9 cellular contexts compared by ENCODE assay signal in the genomic region with DNA sequence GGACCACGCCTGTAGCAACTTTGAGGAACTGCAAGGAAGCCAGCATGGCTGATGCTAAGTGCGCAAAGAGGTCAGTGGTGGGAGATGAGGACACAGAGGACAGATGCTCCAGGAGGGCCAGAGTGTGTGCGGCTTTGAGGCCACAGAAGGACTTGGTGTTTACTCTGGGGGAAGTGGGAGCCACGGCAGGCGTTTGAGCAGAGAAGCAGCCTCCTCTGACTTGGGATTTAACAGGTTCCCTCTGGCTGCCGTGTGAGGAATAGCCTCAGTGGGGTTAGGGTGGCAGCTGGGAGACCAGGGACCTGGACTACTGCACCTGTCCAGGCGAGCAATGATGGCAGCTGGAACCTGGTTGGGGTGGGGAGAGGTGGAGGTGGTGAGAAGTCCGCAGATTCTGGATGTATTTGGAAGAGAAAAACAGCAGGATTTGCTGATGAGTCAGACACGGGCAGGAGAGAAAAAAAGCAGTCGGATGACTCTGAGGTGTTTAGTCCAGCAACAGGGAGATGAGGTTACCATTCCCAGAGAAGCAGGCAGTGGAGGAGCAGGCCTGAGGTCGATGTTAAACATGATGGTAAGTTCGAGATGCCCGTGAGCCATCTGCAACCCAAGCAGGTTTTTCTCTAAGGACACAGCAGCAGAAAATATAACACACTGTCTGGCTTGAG.
A peak's percentile ranks its signal among the peaks of the same experiment; 100 is the strongest.
DNase-seq lines count a peak whose midpoint lies in the region; ATAC-seq, FAIRE-seq and TF ChIP-seq lines count a peak whose summit lies in the region.
"Had no signal": no experiment of that assay in that cellular context is flagged by ENCODE, and none has a peak within 500 bp of the region (broad histone marks: within the 10 kb centered on the region; RNA-seq: fewer than 3 reads in every experiment).

No MANE protein-coding gene starts in this region.

- TF ChIP-seq POLR2A in endothelial cell of umbilical vein (IDR thresholded peaks at IDR 0.05; ENCODE audit: low read depth, low read length), result no peak
- TF ChIP-seq POLR2A in prostate gland (IDR thresholded peaks at IDR 0.05), result no peak

- H3K27me3 Mint-ChIP-seq in activated CD4-positive, alpha-beta T cell treated with anti-CD3 and anti-CD28 coated beads for 36 hours, result peaks cover 2% of the 10 kb centered on the region
- H3K27me3 Mint-ChIP-seq: activated naive CD4-positive, alpha-beta T cell treated with anti-CD3 and anti-CD28 coated beads, Interleukin-2, amount 50 U/mL, for 24 hours had no signal

- no peaks in the 10 kb centered on the region for H3K4me1 Mint-ChIP-seq in activated CD4-positive, alpha-beta T cell treated with anti-CD3 and anti-CD28 coated beads for 36 hours
- H3K4me1 Mint-ChIP-seq: activated naive CD4-positive, alpha-beta T cell treated with anti-CD3 and anti-CD28 coated beads, Interleukin-2, amount 50 U/mL, for 24 hours had no signal

- H3K27me3 ChIP-seq in endothelial cell of umbilical vein (ENCODE audit: control insufficient read depth in 2 of 2, insufficient read depth in 2 of 2, low read length in 2 of 2) (no peaks in the 10 kb centered on the region), prostate gland (replicated peaks; ENCODE audit: insufficient read depth) (no peaks in the 10 kb centered on the region)

- no peaks in the 10 kb centered on the region for H4K20me1 ChIP-seq in endothelial cell of umbilical vein (replicated peaks; ENCODE audit: control insufficient read depth, extremely low read depth, insufficient read depth, low read length)

- H3K4me1 ChIP-seq in endothelial cell of umbilical vein (ENCODE audit: control insufficient read depth, extremely low read depth, insufficient read depth, low read length), result peaks cover 27% of the 10 kb centered on the region
- peaks cover 12% of the 10 kb centered on the region for H3K4me1 ChIP-seq in prostate gland (replicated peaks)

- TF ChIP-seq CTCF in endothelial cell of umbilical vein (IDR thresholded peaks at IDR 0.05; ENCODE audit: extremely low read depth in 1 of 2, insufficient read depth in 1 of 2, low read depth in 1 of 2, low read length in 2 of 2) (peak; percentile 20 to 38), prostate gland (IDR thresholded peaks at IDR 0.05) (peak in 2 of 4 experiments; percentile 52 to 56)

- peak overlapping the region; percentile 10 for H3K4me2 ChIP-seq in endothelial cell of umbilical vein (ENCODE audit: insufficient read depth, low read length)

- H3K79me2 ChIP-seq in endothelial cell of umbilical vein (ENCODE audit: control insufficient read depth, insufficient read depth, low read length), result no peaks in the 10 kb centered on the region

- H3K9me1 ChIP-seq in endothelial cell of umbilical vein (replicated peaks; ENCODE audit: control insufficient read depth, extremely low read depth, insufficient read depth, low read length), result no peaks in the 10 kb centered on the region

- intact Hi-C loops in endothelial cell of umbilical vein (cut with micrococcal nuclease) (loop anchor here (1.0 to 2.0 kb wide), 7 partner anchors 25 to 94 kb away; no protein-coding TSS in a partner anchor), prostate gland (cut with DNase I) (loop anchor here (2.0 kb wide), 1 partner anchor 35 kb away; no protein-coding TSS in a partner anchor)
- intact Hi-C loops in activated CD4-positive, alpha-beta T cell treated with anti-CD3 and anti-CD28 coated beads for 36 hours (cut with DNase I, micrococcal nuclease), result no loop called here

- H3K27ac ChIP-seq in endothelial cell of umbilical vein (ENCODE audit: insufficient read depth, low read depth, low read length) (peak overlapping the region; percentile 80), prostate gland (peak overlapping the region; percentile 80 to 82)

- no peak overlapping the region for H3K27ac Mint-ChIP-seq in activated CD4-positive, alpha-beta T cell treated with anti-CD3 and anti-CD28 coated beads for 36 hours
- H3K27ac Mint-ChIP-seq: activated naive CD4-positive, alpha-beta T cell treated with anti-CD3 and anti-CD28 coated beads, Interleukin-2, amount 50 U/mL, for 24 hours had no signal

- in situ Hi-C loops in G401 (cut with HindIII; ENCODE audit: low sequenced_read_pairs), result no loop called here

- no peaks in the 10 kb centered on the region for H3K36me3 ChIP-seq in endothelial cell of umbilical vein (ENCODE audit: control insufficient read depth in 2 of 2, extremely low read depth in 1 of 2, insufficient read depth in 2 of 2, low read length in 2 of 2)
- no peaks in the 10 kb centered on the region for H3K36me3 ChIP-seq in prostate gland

- H3K36me3 Mint-ChIP-seq in activated CD4-positive, alpha-beta T cell treated with anti-CD3 and anti-CD28 coated beads for 36 hours (ENCODE audit: low read depth), result no peaks in the 10 kb centered on the region
- H3K36me3 Mint-ChIP-seq: activated naive CD4-positive, alpha-beta T cell treated with anti-CD3 and anti-CD28 coated beads, Interleukin-2, amount 50 U/mL, for 24 hours had no signal

- DNase-seq in DMS153 (lab: John Stamatoyannopoulos, UW), result peak; percentile 91
- peak; percentile 77 for DNase-seq in NCI-H345 (lab: John Stamatoyannopoulos, UW)
- DNase-seq in endothelial cell of umbilical vein (ENCODE audit: low read depth, low spot score), result peak; percentile 72
- DNase-seq in prostate gland (ENCODE audit: low spot score), result no peak
- DNase-seq in G401 (ENCODE audit: low spot score), result no peak
- no peak for DNase-seq in activated CD4-positive, alpha-beta T cell treated with anti-CD3 and anti-CD28 coated beads for 36 hours

- no peak overlapping the region for H3K4me3 Mint-ChIP-seq in activated CD4-positive, alpha-beta T cell treated with anti-CD3 and anti-CD28 coated beads for 36 hours
- H3K4me3 Mint-ChIP-seq: activated naive CD4-positive, alpha-beta T cell treated with anti-CD3 and anti-CD28 coated beads, Interleukin-2, amount 50 U/mL, for 24 hours had no signal

- H3K9me3 ChIP-seq in endothelial cell of umbilical vein (replicated peaks; ENCODE audit: control insufficient read depth, insufficient read depth, low read length) (no peaks in the 10 kb centered on the region), prostate gland (no peaks in the 10 kb centered on the region)

- FAIRE-seq in endothelial cell of umbilical vein (lab: Jason Lieb, UNC), result no peak

- dilution Hi-C loops in endothelial cell of umbilical vein (cut with MboI; ENCODE audit: extremely low pct_ligation_motif_present, low sequenced_read_pairs), result no loop called here

- POLR2A ChIA-PET in endothelial cell of umbilical vein (lab: Charles Lee), result interaction anchor here (0.7 to 1.9 kb wide), 3 partner anchors 25 to 94 kb away, joined by 3 to 5 read pairs (median 4); no protein-coding TSS in a partner anchor
- POLR2A ChIA-PET in activated CD4-positive, alpha-beta T cell treated with anti-CD3 and anti-CD28 coated beads for 36 hours (lab: Charles Lee), result no interaction called here

- no peak overlapping the region for H2AFZ ChIP-seq in endothelial cell of umbilical vein (ENCODE audit: low read depth, low read length)

- ATAC-seq in GM21390 (IDR thresholded peaks at IDR 0.05; ENCODE audit: unreplicated experiment) (no peak), GM19467 (IDR thresholded peaks at IDR 0.05; ENCODE audit: unreplicated experiment) (no peak)
- ATAC-seq in activated CD4-positive, alpha-beta T cell treated with anti-CD3 and anti-CD28 coated beads for 36 hours, result no peak

- H3K9me3 Mint-ChIP-seq in activated CD4-positive, alpha-beta T cell treated with anti-CD3 and anti-CD28 coated beads for 36 hours (ENCODE audit: low read depth), result no peaks in the 10 kb centered on the region
- H3K9me3 Mint-ChIP-seq: activated naive CD4-positive, alpha-beta T cell treated with anti-CD3 and anti-CD28 coated beads, Interleukin-2, amount 50 U/mL, for 24 hours had no signal

- peak overlapping the region; percentile 71 for H3K9ac ChIP-seq in endothelial cell of umbilical vein (replicated peaks; ENCODE audit: extremely low read depth, insufficient read depth, low read length)

- WGBS in prostate gland, result 34% methylated on average over 13 of the region's 13 CpGs

- CTCF ChIA-PET in endothelial cell of umbilical vein (lab: Charles Lee), result interaction anchor here (0.9 to 2.0 kb wide), 16 partner anchors 10 to 340 kb away, joined by 3 to 10 read pairs (median 6); a partner anchor contains a TSS
- CTCF ChIA-PET in activated CD4-positive, alpha-beta T cell treated with anti-CD3 and anti-CD28 coated beads for 36 hours (lab: Charles Lee), result interaction anchor here (1.1 kb wide), 1 partner anchor 20 kb away, joined by 3 read pairs; no protein-coding TSS in a partner anchor

- BruUV-seq in endothelial cell of umbilical vein (replicated peaks; lab: Mats Ljungman, UMichigan), result TSS peak; percentile 76

- H3K4me3 ChIP-seq in endothelial cell of umbilical vein (replicated peaks in 1 of 3; ENCODE audit: insufficient read depth in 1 of 3, low read depth in 1 of 3, low read length in 3 of 3), result no peak overlapping the region
- no peak overlapping the region for H3K4me3 ChIP-seq in prostate gland

TF ChIP-seq in endothelial cell of umbilical vein, 7 proteins besides CTCF, POLR2A, EP300 and RAD21:
- TF ChIP-seq JUN (IDR thresholded peaks at IDR 0.05; ENCODE audit: borderline replicate concordance, insufficient read depth, insufficient read length, low read depth) (peak; percentile 20), FOS (IDR thresholded peaks at IDR 0.05; ENCODE audit: borderline replicate concordance, insufficient read depth, low read length) (peak; percentile 58), EZH2 (IDR thresholded peaks at IDR 0.05; ENCODE audit: borderline replicate concordance, low read depth, low read length, severe bottlenecking) (no peak), GATA2 (IDR thresholded peaks at IDR 0.05; ENCODE audit: insufficient read depth, insufficient read length, low read depth, low read length) (no peak)
- TF ChIP-seq, protein P1, sequence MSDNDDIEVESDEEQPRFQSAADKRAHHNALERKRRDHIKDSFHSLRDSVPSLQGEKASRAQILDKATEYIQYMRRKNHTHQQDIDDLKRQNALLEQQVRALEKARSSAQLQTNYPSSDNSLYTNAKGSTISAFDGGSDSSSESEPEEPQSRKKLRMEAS (IDR thresholded peaks at IDR 0.05; ENCODE audit: insufficient read depth, insufficient read length), result no peak

Comparison
In these comparisons a context has a peak if more than half of its experiments do, and no peak if none do; other contexts are left out.
1. DNase-seq: peak in DMS153 (single experiment), NCI-H345 (single experiment) and endothelial cell of umbilical vein (single experiment); none in prostate gland (single experiment), G401 (single experiment) and activated CD4-positive, alpha-beta T cell treated with anti-CD3 and anti-CD28 coated beads for 36 hours (single experiment).
2. intact Hi-C loops: an anchor here in endothelial cell of umbilical vein (1.0 to 2.0 kb wide) and prostate gland (2.0 kb wide); none called in activated CD4-positive, alpha-beta T cell treated with anti-CD3 and anti-CD28 coated beads for 36 hours.